ENCODE assay signal across 28 cellular contexts in the genomic region with DNA sequence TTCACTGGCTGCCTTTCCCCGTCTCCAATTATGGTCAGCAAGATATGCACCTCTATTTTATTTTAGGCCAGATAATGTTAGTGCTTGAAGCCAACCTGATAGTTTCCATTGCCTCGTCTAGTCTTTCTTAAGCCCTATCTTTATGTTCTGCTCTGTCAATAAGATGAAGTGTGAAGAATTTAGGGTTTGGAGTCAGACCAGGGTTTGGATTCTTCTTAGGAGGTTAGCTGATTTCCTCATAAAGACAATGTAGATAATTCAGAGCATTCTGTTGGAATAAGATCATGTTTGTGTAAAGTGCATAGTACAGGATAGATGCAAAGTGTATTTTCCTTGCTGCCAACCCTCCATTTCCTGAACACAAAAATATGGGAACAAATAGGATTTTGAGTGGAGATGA. TPM values are rescaled to one million over a fixed set of nuclear protein-coding genes. Genes with fewer than 3 reads are reported as not detected.
"Had no signal": no experiment of that assay in that cellular context is flagged by ENCODE, and none has a peak within 500 bp of the region (broad histone marks: within the 10 kb centered on the region; RNA-seq: fewer than 3 reads in every experiment).

No MANE protein-coding gene starts in this region.

- H3K4me3 Mint-ChIP-seq: activated CD4-positive, alpha-beta T cell treated with anti-CD3 and anti-CD28 coated beads, Interleukin-2, amount 10 ng/mL, durations not matched to agents 7 days and 5 days; activated CD8-positive, alpha-beta T cell treated with anti-CD3 and anti-CD28 coated beads for 36 hours; activated naive CD8-positive, alpha-beta T cell treated with anti-CD3 and anti-CD28 coated beads, Interleukin-2, amount 50 U/mL, for 24 hours; activated T-helper 1 cell treated with anti-CD3 and anti-CD28 coated beads, Interleukin-12 subunit alpha, Interleukin-12 subunit beta, Interleukin-2, Interleukin-4 antibody, amounts not matched to agents 30 ng/mL and 10 ng/mL and 1 ng/mL, durations not matched to agents 14 hours and 24 hours and 36 hours; naive B cell; stimulated activated effector memory CD8-positive, alpha-beta T cell treated with anti-CD3 and anti-CD28 coated beads, Interleukin-12 subunit alpha, Interleukin-12 subunit beta, amount 100 ng/mL, for 72 hours; stimulated activated naive CD8-positive, alpha-beta T cell treated with anti-CD3 and anti-CD28 coated beads, Interleukin-15, amount 100 ng/mL, for 72 hours; T-cell; T-helper 2 cell treated with Interferon-gamma antibody and Interleukin-4, amounts not matched to agents 5 μg/mL and 100 μg/mL, for 36 hours had no signal

- DNase-seq: activated CD4-positive, alpha-beta T cell treated with anti-CD3 and anti-CD28 coated beads, Interleukin-2, amount 10 ng/mL, durations not matched to agents 7 days and 5 days; activated CD8-positive, alpha-beta T cell treated with anti-CD3 and anti-CD28 coated beads for 36 hours; activated gamma-delta T cell; activated naive CD4-positive, alpha-beta T cell treated with anti-CD3 and anti-CD28 coated beads, Interleukin-2, amount 50 U/mL, for 16 hours; activated naive CD8-positive, alpha-beta T cell treated with anti-CD3 and anti-CD28 coated beads, Interleukin-2, amount 50 U/mL, for 24 hours; dermis blood vessel endothelial cell; effector CD8-positive, alpha-beta T cell; gastrocnemius medialis; head of caudate nucleus; left colon; mesendoderm; naive B cell; occipital lobe; posterior cingulate gyrus; small intestine; stimulated activated CD4-positive, alpha-beta T cell treated with anti-CD3 and anti-CD28 coated beads, Interleukin-2, amount 100 ng/mL, for 24 hours; stimulated activated naive CD8-positive, alpha-beta T cell treated with anti-CD3 and anti-CD28 coated beads, Interleukin-15, amount 100 ng/mL, for 72 hours; T-cell had no signal

- H3K27me3 Mint-ChIP-seq: activated CD4-positive, alpha-beta T cell treated with anti-CD3 and anti-CD28 coated beads, Interleukin-2, amount 10 ng/mL, durations not matched to agents 7 days and 5 days; activated CD8-positive, alpha-beta T cell treated with anti-CD3 and anti-CD28 coated beads for 36 hours; naive B cell; stimulated activated naive CD8-positive, alpha-beta T cell treated with anti-CD3 and anti-CD28 coated beads, Interleukin-15, amount 100 ng/mL, for 72 hours; T-cell had no signal

- H3K27ac ChIP-seq: ascending aorta, cardiac muscle cell, gastrocnemius medialis, suprapubic skin, tibial nerve, VCaP had no signal

- H3K9me3 ChIP-seq: ascending aorta, gastrocnemius medialis, suprapubic skin, tibial nerve had no signal

- H3K4me3 ChIP-seq: ascending aorta, cardiac muscle cell, gastrocnemius medialis, suprapubic skin, tibial nerve had no signal

- H3K27ac Mint-ChIP-seq: activated CD4-positive, alpha-beta T cell treated with anti-CD3 and anti-CD28 coated beads, Interleukin-2, amount 10 ng/mL, durations not matched to agents 7 days and 5 days; activated CD8-positive, alpha-beta T cell treated with anti-CD3 and anti-CD28 coated beads for 36 hours; activated naive CD8-positive, alpha-beta T cell treated with anti-CD3 and anti-CD28 coated beads, Interleukin-2, amount 50 U/mL, for 24 hours; activated T-helper 1 cell treated with anti-CD3 and anti-CD28 coated beads, Interleukin-12 subunit alpha, Interleukin-12 subunit beta, Interleukin-2, Interleukin-4 antibody, amounts not matched to agents 30 ng/mL and 10 ng/mL and 1 ng/mL, durations not matched to agents 14 hours and 24 hours and 36 hours; naive B cell; stimulated activated effector memory CD8-positive, alpha-beta T cell treated with anti-CD3 and anti-CD28 coated beads, Interleukin-12 subunit alpha, Interleukin-12 subunit beta, amount 100 ng/mL, for 72 hours; stimulated activated naive CD8-positive, alpha-beta T cell treated with anti-CD3 and anti-CD28 coated beads, Interleukin-15, amount 100 ng/mL, for 72 hours; T-cell; T-helper 2 cell treated with Interferon-gamma antibody and Interleukin-4, amounts not matched to agents 5 μg/mL and 100 μg/mL, for 36 hours had no signal

- H3K4me1 Mint-ChIP-seq: activated CD4-positive, alpha-beta T cell treated with anti-CD3 and anti-CD28 coated beads, Interleukin-2, amount 10 ng/mL, durations not matched to agents 7 days and 5 days; activated naive CD8-positive, alpha-beta T cell treated with anti-CD3 and anti-CD28 coated beads, Interleukin-2, amount 50 U/mL, for 24 hours; naive B cell; stimulated activated effector memory CD8-positive, alpha-beta T cell treated with anti-CD3 and anti-CD28 coated beads, Interleukin-12 subunit alpha, Interleukin-12 subunit beta, amount 100 ng/mL, for 72 hours; stimulated activated naive CD8-positive, alpha-beta T cell treated with anti-CD3 and anti-CD28 coated beads, Interleukin-15, amount 100 ng/mL, for 72 hours; T-cell had no signal

- H3K4me1 ChIP-seq: ascending aorta, gastrocnemius medialis, suprapubic skin, tibial nerve had no signal

- H3K27me3 ChIP-seq: ascending aorta, cardiac muscle cell, gastrocnemius medialis, suprapubic skin, tibial nerve had no signal

- H3K36me3 ChIP-seq: ascending aorta, cardiac muscle cell, gastrocnemius medialis, suprapubic skin, tibial nerve had no signal

- H3K36me3 Mint-ChIP-seq: naive B cell; stimulated activated effector memory CD8-positive, alpha-beta T cell treated with anti-CD3 and anti-CD28 coated beads, Interleukin-12 subunit alpha, Interleukin-12 subunit beta, amount 100 ng/mL, for 72 hours; T-cell had no signal

- ATAC-seq: activated CD4-positive, CD25-positive, alpha-beta regulatory T cell treated with anti-CD3 and anti-CD28 coated beads, Interleukin-2, amount 50 U/mL, for 24 hours; activated CD8-positive, alpha-beta T cell treated with anti-CD3 and anti-CD28 coated beads for 36 hours; activated naive CD8-positive, alpha-beta T cell treated with anti-CD3 and anti-CD28 coated beads, Interleukin-2, amount 50 U/mL, for 24 hours; gastrocnemius medialis; left colon; sciatic nerve; stimulated activated effector memory CD8-positive, alpha-beta T cell treated with anti-CD3 and anti-CD28 coated beads, Interleukin-12 subunit alpha, Interleukin-12 subunit beta, amount 100 ng/mL, for 72 hours; stimulated activated naive CD8-positive, alpha-beta T cell treated with anti-CD3 and anti-CD28 coated beads, Interleukin-15, amount 100 ng/mL, for 72 hours; T-cell had no signal

- H3K9me3 Mint-ChIP-seq: activated CD4-positive, alpha-beta T cell treated with anti-CD3 and anti-CD28 coated beads, Interleukin-2, amount 10 ng/mL, durations not matched to agents 7 days and 5 days; activated CD8-positive, alpha-beta T cell treated with anti-CD3 and anti-CD28 coated beads for 36 hours; activated naive CD8-positive, alpha-beta T cell treated with anti-CD3 and anti-CD28 coated beads, Interleukin-2, amount 50 U/mL, for 24 hours; activated T-helper 1 cell treated with anti-CD3 and anti-CD28 coated beads, Interleukin-12 subunit alpha, Interleukin-12 subunit beta, Interleukin-2, Interleukin-4 antibody, amounts not matched to agents 30 ng/mL and 10 ng/mL and 1 ng/mL, durations not matched to agents 14 hours and 24 hours and 36 hours; naive B cell; stimulated activated effector memory CD8-positive, alpha-beta T cell treated with anti-CD3 and anti-CD28 coated beads, Interleukin-12 subunit alpha, Interleukin-12 subunit beta, amount 100 ng/mL, for 72 hours; stimulated activated naive CD8-positive, alpha-beta T cell treated with anti-CD3 and anti-CD28 coated beads, Interleukin-15, amount 100 ng/mL, for 72 hours; T-cell; T-helper 2 cell treated with Interferon-gamma antibody and Interleukin-4, amounts not matched to agents 5 μg/mL and 100 μg/mL, for 36 hours had no signal

RNA-seq across cellular contexts. Expression of a gene that starts 43.8 kb away (rescaled TPM):
- total RNA-seq: activated T-helper 1 cell treated with anti-CD3 and anti-CD28 coated beads, Interleukin-12 subunit alpha, Interleukin-12 subunit beta, Interleukin-2, Interleukin-4 antibody, amounts not matched to agents 30 ng/mL and 10 ng/mL and 1 ng/mL, durations not matched to agents 14 hours and 24 hours and 36 hours; ascending aorta; dermis blood vessel endothelial cell had no signal
